In genomic region chr10:124349231-124349992, GRCh38 we compare ENCODE assay signal across 21 cellular contexts.
A peak's percentile ranks its signal among the peaks of the same experiment; 100 is the strongest.
DNase-seq lines count a peak whose midpoint lies in the region; ATAC-seq and TF ChIP-seq lines count a peak whose summit lies in the region.
"Had no signal": no experiment of that assay in that cellular context is flagged by ENCODE, and none has a peak within 500 bp of the region (broad histone marks: within the 10 kb centered on the region; RNA-seq: fewer than 3 reads in every experiment).

No MANE protein-coding gene starts in this region.

- ATAC-seq in Right ventricle myocardium superior (ENCODE audit: poor library complexity) (no peak), GM19035 (IDR thresholded peaks at IDR 0.05; ENCODE audit: unreplicated experiment) (no peak), lower lobe of right lung (no peak), GM19023 (IDR thresholded peaks at IDR 0.05; ENCODE audit: unreplicated experiment) (no peak)
- ATAC-seq: HCT116 had no signal

- DNase-seq in cardiac septum (ENCODE audit: low spot score) (peak; percentile 57), Right ventricle myocardium superior (no peak), coronary artery (ENCODE audit: low spot score) (peak; percentile 65), neural crest cell (ENCODE audit: low read depth, low spot score) (no peak), lower lobe of right lung (no peak), erythroblast (lab: John Stamatoyannopoulos, UW) (no peak)
- DNase-seq: AML-193, EL, GM23248, KG1, NCI-H1092, NCI-H146, NCI-H2029, NCI-H226, NCI-H524 treated with DMSO at 0.1 percent for 48 hours, NCI-H82 had no signal

- no peaks in the 10 kb centered on the region for H3K9me3 ChIP-seq in lower lobe of right lung
- H3K9me3 ChIP-seq: Peyer's patch had no signal

- no peak overlapping the region for H3K4me3 Mint-ChIP-seq in neural crest cell

- intact Hi-C loops in cardiac septum (cut with DNase I) (no loop called here), Right ventricle myocardium superior (cut with DNase I) (no loop called here), lower lobe of right lung (cut with DNase I) (no loop called here)

- H3K4me3 ChIP-seq in coronary artery (no peak overlapping the region), lower lobe of right lung (no peak overlapping the region)
- H3K4me3 ChIP-seq: GM23248, Peyer's patch had no signal

- H3K27me3 ChIP-seq in lower lobe of right lung (ENCODE audit: low read depth), result peaks cover 3% of the 10 kb centered on the region
- H3K27me3 ChIP-seq: Peyer's patch had no signal

- H3K27ac ChIP-seq in coronary artery, result no peak overlapping the region
- H3K27ac ChIP-seq in lower lobe of right lung, result no peak overlapping the region
- H3K27ac ChIP-seq: GM23248, HL-60, Peyer's patch had no signal

- H3K4me1 ChIP-seq in lower lobe of right lung, result peaks cover 1% of the 10 kb centered on the region
- H3K4me1 ChIP-seq: Peyer's patch had no signal

- no peaks in the 10 kb centered on the region for H3K36me3 ChIP-seq in lower lobe of right lung
- H3K36me3 ChIP-seq: Peyer's patch had no signal

- peak overlapping the region; percentile 12 for H3K27ac Mint-ChIP-seq in neural crest cell (ENCODE audit: unreplicated experiment)

- no peaks in the 10 kb centered on the region for H3K36me3 Mint-ChIP-seq in neural crest cell (ENCODE audit: low read depth)

- no peak for TF ChIP-seq CTCF in coronary artery (IDR thresholded peaks at IDR 0.05)
- no peak for TF ChIP-seq CTCF in neural crest cell (conservative IDR thresholded peaks at IDR 0.05)
- TF ChIP-seq CTCF in lower lobe of right lung (IDR thresholded peaks at IDR 0.05), result no peak

- no peak for TF ChIP-seq POLR2A in erythroblast (IDR thresholded peaks at IDR 0.05; ENCODE audit: low read length)

- peaks cover 4% of the 10 kb centered on the region for H3K4me1 Mint-ChIP-seq in neural crest cell

- no peaks in the 10 kb centered on the region for H3K9me3 Mint-ChIP-seq in neural crest cell

- no peaks in the 10 kb centered on the region for H3K27me3 Mint-ChIP-seq in neural crest cell (ENCODE audit: low read depth)

Comparison
In these comparisons a context has a peak if more than half of its experiments do, and no peak if none do; other contexts are left out.
1. DNase-seq: peak in cardiac septum (single experiment) and coronary artery (single experiment); none in Right ventricle myocardium superior (single experiment), neural crest cell (single experiment), lower lobe of right lung (single experiment) and erythroblast (0 of 2).